In the genomic region with DNA sequence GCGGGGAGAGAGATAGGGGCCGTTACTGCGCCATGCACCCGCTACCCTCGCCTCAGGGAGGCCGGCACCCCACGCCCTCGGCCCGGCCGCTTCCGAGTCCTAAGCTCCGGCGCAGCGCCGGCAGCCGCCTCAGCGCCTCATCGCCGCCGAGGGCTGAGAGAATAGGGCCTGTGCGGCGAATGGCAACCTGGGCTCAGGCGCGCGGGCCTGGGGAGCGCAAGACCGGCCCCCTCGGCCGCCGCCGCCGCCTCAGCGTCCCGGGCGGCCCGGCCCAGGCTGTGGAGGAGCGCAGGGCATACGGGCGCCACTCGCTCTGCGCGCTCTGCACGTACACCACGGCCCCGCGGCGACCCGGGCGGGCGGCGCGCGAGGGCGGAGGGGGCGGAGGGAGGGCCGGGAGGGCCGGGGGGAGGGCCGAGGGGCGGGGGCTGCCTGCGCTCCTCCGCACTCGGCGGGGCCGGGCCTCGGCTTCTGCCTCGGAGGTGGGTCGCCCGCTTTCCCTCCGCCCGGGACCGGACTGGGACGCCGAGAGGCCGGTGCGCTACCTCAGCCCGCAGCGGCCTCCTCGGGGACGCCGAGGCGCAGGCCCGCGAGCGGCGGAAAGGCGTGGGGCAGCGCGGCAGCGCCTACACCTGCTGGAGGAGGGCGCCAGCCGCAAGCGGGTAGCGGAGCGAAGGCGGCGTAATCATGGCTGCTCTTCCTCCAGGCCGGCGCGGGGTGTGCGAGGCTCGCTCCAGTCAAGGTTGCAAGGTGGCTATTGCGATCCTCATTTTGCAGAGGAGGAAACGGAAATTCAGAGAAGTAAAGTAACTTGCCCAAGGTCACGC, we compare ENCODE assay signal across 1 cellular context.
TF ChIP-seq lines count a peak whose summit lies in the region.

A gene (minus strand): TSS at position 317 of the 827 bp plus-strand sequence. CDS start 399 bp downstream, outside the sequence.

TF ChIP-seq in WTC11, 78 proteins besides CTCF, POLR2A, EP300 and RAD21 (continued from another document):
- TF ChIP-seq, protein P1, sequence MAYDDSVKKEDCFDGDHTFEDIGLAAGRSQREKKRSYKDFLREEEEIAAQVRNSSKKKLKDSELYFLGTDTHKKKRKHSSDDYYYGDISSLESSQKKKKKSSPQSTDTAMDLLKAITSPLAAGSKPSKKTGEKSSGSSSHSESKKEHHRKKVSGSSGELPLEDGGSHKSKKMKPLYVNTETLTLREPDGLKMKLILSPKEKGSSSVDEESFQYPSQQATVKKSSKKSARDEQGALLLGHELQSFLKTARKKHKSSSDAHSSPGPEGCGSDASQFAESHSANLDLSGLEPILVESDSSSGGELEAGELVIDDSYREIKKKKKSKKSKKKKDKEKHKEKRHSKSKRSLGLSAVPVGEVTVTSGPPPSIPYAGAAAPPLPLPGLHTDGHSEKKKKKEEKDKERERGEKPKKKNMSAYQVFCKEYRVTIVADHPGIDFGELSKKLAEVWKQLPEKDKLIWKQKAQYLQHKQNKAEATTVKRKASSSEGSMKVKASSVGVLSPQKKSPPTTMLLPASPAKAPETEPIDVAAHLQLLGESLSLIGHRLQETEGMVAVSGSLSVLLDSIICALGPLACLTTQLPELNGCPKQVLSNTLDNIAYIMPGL (CRISPR knock-in tag; IDR thresholded peaks at IDR 0.05) = peak; percentile 94
- peak; percentile 53 for TF ChIP-seq SP1 (CRISPR knock-in tag; conservative IDR thresholded peaks at IDR 0.05)
- TF ChIP-seq ZNF317 (CRISPR knock-in tag; IDR thresholded peaks at IDR 0.05; ENCODE audit: borderline replicate concordance, low read depth) = peak; percentile 14; the same call in 1 of the 2 replicates
- no peak for TF ChIP-seq ZNF219 (CRISPR knock-in tag; IDR thresholded peaks at IDR 0.05; ENCODE audit: borderline replicate concordance)
- TF ChIP-seq TEAD1 (CRISPR knock-in tag; IDR thresholded peaks at IDR 0.05) = 0 out of 2 replicates have a peak, but pooled peaks have one; percentile 34
- no peak for TF ChIP-seq ZBTB21 (CRISPR knock-in tag; IDR thresholded peaks at IDR 0.05; ENCODE audit: borderline replicate concordance)
- TF ChIP-seq CREB1 (CRISPR knock-in tag; IDR thresholded peaks at IDR 0.05) = no peak
- no peak for TF ChIP-seq CREM (CRISPR knock-in tag; IDR thresholded peaks at IDR 0.05)
- TF ChIP-seq ETV6 (CRISPR knock-in tag; IDR thresholded peaks at IDR 0.05) = 0 out of 2 replicates have a peak, but pooled peaks have one; percentile 36
- no peak for TF ChIP-seq SMAD3 (CRISPR knock-in tag; IDR thresholded peaks at IDR 0.05; ENCODE audit: borderline replicate concordance)
- TF ChIP-seq ESRRA (CRISPR knock-in tag; IDR thresholded peaks at IDR 0.05; ENCODE audit: borderline replicate concordance) = no peak
